Comparison of ENCODE assay signal across 8 cellular contexts in the genomic region with DNA sequence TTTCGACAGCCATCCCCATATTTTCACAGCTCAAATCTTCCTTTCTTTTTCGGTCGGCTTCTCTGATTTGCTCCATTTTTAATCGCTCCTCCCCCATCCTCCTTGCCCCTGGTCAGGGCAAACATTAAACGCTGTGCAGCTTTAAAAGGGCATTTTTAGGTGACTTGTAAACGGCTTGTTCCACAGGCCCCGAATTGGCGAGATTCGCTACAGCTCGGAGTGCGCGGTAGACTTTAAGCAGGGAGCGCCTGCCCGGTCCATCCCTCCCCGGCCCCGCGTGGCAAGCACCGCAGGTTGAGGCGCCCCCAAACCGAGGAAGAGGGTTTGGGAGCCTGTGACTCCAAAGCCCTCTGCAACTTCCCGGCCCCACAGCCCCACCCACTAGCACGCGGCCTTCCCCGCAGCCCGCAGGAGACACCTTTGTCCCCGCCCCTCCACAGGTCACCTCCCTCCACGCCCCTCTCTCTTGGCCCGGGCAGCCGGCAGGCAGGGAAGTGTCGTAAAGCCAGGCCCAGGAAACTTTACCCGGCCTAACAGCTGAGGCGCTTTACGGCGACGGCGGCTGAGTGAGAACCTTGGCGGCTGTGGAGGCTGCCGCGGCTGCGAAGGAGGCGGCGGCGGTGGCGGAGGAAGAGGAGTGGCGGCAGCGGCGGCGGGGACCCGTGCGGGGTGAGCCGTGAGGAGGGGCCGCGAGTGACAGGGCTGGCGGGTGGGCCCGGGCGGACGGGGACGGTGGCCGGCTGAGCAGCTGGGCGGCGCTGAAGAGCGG. TPM values are rescaled to one million over a fixed set of nuclear protein-coding genes. Genes with fewer than 3 reads are reported as not detected.
DNase-seq lines count a peak whose midpoint lies in the region; ATAC-seq and TF ChIP-seq lines count a peak whose summit lies in the region.

A gene (plus strand): TSS at position 550 of the 769 bp plus-strand sequence. CDS start 372 bp downstream, outside the sequence.

- peaks cover 45% of the 10 kb centered on the region for H3K79me2 ChIP-seq in PC-9 (ENCODE audit: low read depth)

- H3K27ac ChIP-seq in PC-9 (peak within 1 kb of the TSS; percentile 73), muscle layer of colon (ENCODE audit: low read depth, low read length) (peak within 1 kb of the TSS; percentile 87)

- POLR2A ChIA-PET in PC-9 (lab: Charles Lee; ENCODE audit: unreplicated experiment) = interaction anchor here (0.5 to 0.6 kb wide), 2 partner anchors 12 to 96 kb away, joined by 4 to 7 read pairs; no protein-coding TSS in a partner anchor

- H3K9me3 ChIP-seq in PC-9 (ENCODE audit: insufficient read depth, low read depth) (no peaks in the 10 kb centered on the region), muscle layer of colon (ENCODE audit: low read length) (no peaks in the 10 kb centered on the region)

- H3K9me2 ChIP-seq in PC-9 (ENCODE audit: insufficient read depth) = no peaks in the 10 kb centered on the region

- no peak for TF ChIP-seq RAD21 in Ishikawa (IDR thresholded peaks at IDR 0.05; ENCODE audit: low read depth)

- no peaks in the 10 kb centered on the region for H3K27me3 ChIP-seq in PC-9 (ENCODE audit: insufficient read depth, low read depth)
- no peaks in the 10 kb centered on the region for H3K27me3 ChIP-seq in muscle layer of colon (ENCODE audit: control insufficient read depth in 1 of 2, insufficient read depth in 2 of 2, low read length in 2 of 2)

- H3K36me3 ChIP-seq in PC-9 (ENCODE audit: low read depth) = peaks cover 15% of the 10 kb centered on the region; the same call in 1 of the 2 replicates
- no peaks in the 10 kb centered on the region for H3K36me3 ChIP-seq in muscle layer of colon (ENCODE audit: insufficient read depth, low read length)

- DNase-seq in DMS53 (lab: John Stamatoyannopoulos, UW) (peak; percentile 94), PC-9 (peak; percentile 83 to 93)
- peak; percentile 91 for DNase-seq in activated T-cell treated with anti-CD3 and anti-CD28 coated beads, Interleukin-2, amount 50 U/mL, for 1 hour
- peak; percentile 80 to 85 for DNase-seq in stimulated activated CD8-positive, alpha-beta memory T cell treated with anti-CD3 and anti-CD28 coated beads, Interleukin-7, amount 100 ng/mL, for 1 hour (ENCODE audit: low read depth in 2 of 2)

- ATAC-seq in GM21619 (IDR thresholded peaks at IDR 0.05; ENCODE audit: unreplicated experiment) (peak; percentile 80), esophagus mucosa (peak; percentile 97)

- no peak for TF ChIP-seq CTCF in PC-9 (conservative IDR thresholded peaks at IDR 0.05)

- H3K4me3 ChIP-seq in PC-9 (peak within 1 kb of the TSS; percentile 71), muscle layer of colon (ENCODE audit: low read depth in 1 of 2, low read length in 2 of 2) (peak within 1 kb of the TSS; percentile 78 to 89)

- intact Hi-C loops in PC-9 (cut with micrococcal nuclease; ENCODE audit: unreplicated experiment) = no loop called here

- peaks cover 5% of the 10 kb centered on the region; the same call in 1 of the 2 replicates for H3F3A ChIP-seq in PC-9 (ENCODE audit: insufficient read depth, low read depth)

- H3K4me1 ChIP-seq in PC-9 (replicated peaks; ENCODE audit: insufficient read depth) (peaks cover 28% of the 10 kb centered on the region), muscle layer of colon (ENCODE audit: insufficient read depth, low read length) (peaks cover 23% of the 10 kb centered on the region)

- BruUV-seq in PC-9 (replicated peaks; lab: Mats Ljungman, UMichigan) = no TSS peak

- CTCF ChIA-PET in PC-9 (lab: Charles Lee) = interaction anchor here (0.6 to 0.9 kb wide), 2 partner anchors 152 to 900 kb away, joined by 3 to 7 read pairs; no protein-coding TSS in a partner anchor

- H3K9ac ChIP-seq in muscle layer of colon (ENCODE audit: low read length) = peak within 1 kb of the TSS; percentile 85

- TF ChIP-seq EP300 in Ishikawa (IDR thresholded peaks at IDR 0.05; ENCODE audit: borderline replicate concordance) = no peak

- H4K20me1 ChIP-seq in PC-9 (ENCODE audit: insufficient read depth) = peaks cover 18% of the 10 kb centered on the region

- H2AFZ ChIP-seq in PC-9 = peak within 1 kb of the TSS; percentile 93

- H3K4me2 ChIP-seq in PC-9 = peak within 1 kb of the TSS; percentile 99

TF ChIP-seq in Ishikawa, 13 proteins besides CTCF, POLR2A, EP300 and RAD21:
- TF ChIP-seq CREB1 (IDR thresholded peaks at IDR 0.05; ENCODE audit: low read depth) (no peak), NFIC (IDR thresholded peaks at IDR 0.05) (peak; percentile 8; the same call in 1 of the 2 replicates), TAF1 (IDR thresholded peaks at IDR 0.05; ENCODE audit: low read depth) (peak; percentile 82), YY1 (IDR thresholded peaks at IDR 0.05; ENCODE audit: low read depth) (peak; percentile 52; the same call in 1 of the 2 replicates), ZBTB7A (IDR thresholded peaks at IDR 0.05; ENCODE audit: low read depth) (no peak), TCF12 (IDR thresholded peaks at IDR 0.05; ENCODE audit: low read depth) (no peak; the same call in 1 of the 2 replicates), TEAD4 (IDR thresholded peaks at IDR 0.05) (no peak), FOXM1 (IDR thresholded peaks at IDR 0.05; ENCODE audit: borderline replicate concordance, low read depth) (no peak), EGR1 (IDR thresholded peaks at IDR 0.05) (no peak), CEBPB (IDR thresholded peaks at IDR 0.05) (no peak)
- TF ChIP-seq, protein P1, sequence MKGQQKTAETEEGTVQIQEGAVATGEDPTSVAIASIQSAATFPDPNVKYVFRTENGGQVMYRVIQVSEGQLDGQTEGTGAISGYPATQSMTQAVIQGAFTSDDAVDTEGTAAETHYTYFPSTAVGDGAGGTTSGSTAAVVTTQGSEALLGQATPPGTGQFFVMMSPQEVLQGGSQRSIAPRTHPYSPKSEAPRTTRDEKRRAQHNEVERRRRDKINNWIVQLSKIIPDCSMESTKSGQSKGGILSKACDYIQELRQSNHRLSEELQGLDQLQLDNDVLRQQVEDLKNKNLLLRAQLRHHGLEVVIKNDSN (IDR thresholded peaks at IDR 0.05) = peak; percentile 27; the same call in 1 of the 2 replicates
- TF ChIP-seq, protein P2, sequence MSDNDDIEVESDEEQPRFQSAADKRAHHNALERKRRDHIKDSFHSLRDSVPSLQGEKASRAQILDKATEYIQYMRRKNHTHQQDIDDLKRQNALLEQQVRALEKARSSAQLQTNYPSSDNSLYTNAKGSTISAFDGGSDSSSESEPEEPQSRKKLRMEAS (IDR thresholded peaks at IDR 0.05) = peak; percentile 31; the same call in 1 of the 2 replicates
- TF ChIP-seq, protein P3, sequence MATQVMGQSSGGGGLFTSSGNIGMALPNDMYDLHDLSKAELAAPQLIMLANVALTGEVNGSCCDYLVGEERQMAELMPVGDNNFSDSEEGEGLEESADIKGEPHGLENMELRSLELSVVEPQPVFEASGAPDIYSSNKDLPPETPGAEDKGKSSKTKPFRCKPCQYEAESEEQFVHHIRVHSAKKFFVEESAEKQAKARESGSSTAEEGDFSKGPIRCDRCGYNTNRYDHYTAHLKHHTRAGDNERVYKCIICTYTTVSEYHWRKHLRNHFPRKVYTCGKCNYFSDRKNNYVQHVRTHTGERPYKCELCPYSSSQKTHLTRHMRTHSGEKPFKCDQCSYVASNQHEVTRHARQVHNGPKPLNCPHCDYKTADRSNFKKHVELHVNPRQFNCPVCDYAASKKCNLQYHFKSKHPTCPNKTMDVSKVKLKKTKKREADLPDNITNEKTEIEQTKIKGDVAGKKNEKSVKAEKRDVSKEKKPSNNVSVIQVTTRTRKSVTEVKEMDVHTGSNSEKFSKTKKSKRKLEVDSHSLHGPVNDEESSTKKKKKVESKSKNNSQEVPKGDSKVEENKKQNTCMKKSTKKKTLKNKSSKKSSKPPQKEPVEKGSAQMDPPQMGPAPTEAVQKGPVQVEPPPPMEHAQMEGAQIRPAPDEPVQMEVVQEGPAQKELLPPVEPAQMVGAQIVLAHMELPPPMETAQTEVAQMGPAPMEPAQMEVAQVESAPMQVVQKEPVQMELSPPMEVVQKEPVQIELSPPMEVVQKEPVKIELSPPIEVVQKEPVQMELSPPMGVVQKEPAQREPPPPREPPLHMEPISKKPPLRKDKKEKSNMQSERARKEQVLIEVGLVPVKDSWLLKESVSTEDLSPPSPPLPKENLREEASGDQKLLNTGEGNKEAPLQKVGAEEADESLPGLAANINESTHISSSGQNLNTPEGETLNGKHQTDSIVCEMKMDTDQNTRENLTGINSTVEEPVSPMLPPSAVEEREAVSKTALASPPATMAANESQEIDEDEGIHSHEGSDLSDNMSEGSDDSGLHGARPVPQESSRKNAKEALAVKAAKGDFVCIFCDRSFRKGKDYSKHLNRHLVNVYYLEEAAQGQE (IDR thresholded peaks at IDR 0.05; ENCODE audit: low read depth) = no peak

RNA-seq across cellular contexts. Expression of the gene that starts here (rescaled TPM):
- 11.7 and 14.2 TPM in 2 replicates for total RNA-seq in PC-9 (2021)
- total RNA-seq in esophagus mucosa = 10.5 TPM

Comparison
In these comparisons a context has a peak if more than half of its experiments do, and no peak if none do; other contexts are left out.
1. Peak in every context shown above with its lines: DNase-seq, ATAC-seq, H3K4me3 ChIP-seq and H3K27ac ChIP-seq.